ENCODE assay signal across 21 cellular contexts in genomic region chr12:49885663-49886461, GRCh38. TPM values are rescaled to one million over a fixed set of nuclear protein-coding genes. Genes with fewer than 3 reads are reported as not detected.
"Had no signal": no experiment of that assay in that cellular context is flagged by ENCODE, and none has a peak within 500 bp of the region (broad histone marks: within the 10 kb centered on the region; RNA-seq: fewer than 3 reads in every experiment).

No MANE protein-coding gene starts in this region.

- H3K4me1 Mint-ChIP-seq: activated B cell treated with CpG ODN at 0.5 μM for 24 hours; activated naive CD4-positive, alpha-beta T cell treated with anti-CD3 and anti-CD28 coated beads, Interleukin-2, amount 10 ng/mL, durations not matched to agents 7 days and 5 days; central memory CD8-positive, alpha-beta T cell; immature natural killer cell; naive thymus-derived CD4-positive, alpha-beta T cell had no signal

- H3K9me3 Mint-ChIP-seq: activated B cell treated with CpG ODN at 0.5 μM for 24 hours; activated CD8-positive, alpha-beta T cell treated with anti-CD3 and anti-CD28 coated beads for 36 hours; activated naive CD4-positive, alpha-beta T cell treated with anti-CD3 and anti-CD28 coated beads, Interleukin-2, amount 10 ng/mL, durations not matched to agents 7 days and 5 days; activated T-cell treated with anti-CD3 and anti-CD28 coated beads, Interleukin-2, amount 50 U/mL, for 24 hours; activated T-helper 2 cell treated with anti-CD3 and anti-CD28 coated beads, Interferon-gamma antibody, Interleukin-2, Interleukin-4, amounts not matched to agents 10 μg/mL and 5 μg/mL and 100 μg/mL, durations not matched to agents 14 hours and 24 hours and 36 hours; central memory CD8-positive, alpha-beta T cell; immature natural killer cell; naive thymus-derived CD4-positive, alpha-beta T cell; type B pancreatic cell had no signal

- H3K27ac Mint-ChIP-seq: activated B cell treated with CpG ODN at 0.5 μM for 24 hours; activated CD8-positive, alpha-beta T cell treated with anti-CD3 and anti-CD28 coated beads for 36 hours; activated naive CD4-positive, alpha-beta T cell treated with anti-CD3 and anti-CD28 coated beads, Interleukin-2, amount 10 ng/mL, durations not matched to agents 7 days and 5 days; activated T-cell treated with anti-CD3 and anti-CD28 coated beads, Interleukin-2, amount 50 U/mL, for 24 hours; activated T-helper 2 cell treated with anti-CD3 and anti-CD28 coated beads, Interferon-gamma antibody, Interleukin-2, Interleukin-4, amounts not matched to agents 10 μg/mL and 5 μg/mL and 100 μg/mL, durations not matched to agents 14 hours and 24 hours and 36 hours; immature natural killer cell; naive thymus-derived CD4-positive, alpha-beta T cell; type B pancreatic cell had no signal

- H3K36me3 ChIP-seq: brain microvascular endothelial cell, heart right ventricle, pancreas, right lobe of liver had no signal

- DNase-seq: activated B cell treated with CpG ODN at 0.5 μM for 24 hours; activated CD4-positive, alpha-beta T cell treated with anti-CD3 and anti-CD28 coated beads for 48 hours; activated CD8-positive, alpha-beta T cell treated with anti-CD3 and anti-CD28 coated beads for 36 hours; activated naive CD4-positive, alpha-beta T cell treated with anti-CD3 and anti-CD28 coated beads, Interleukin-2, amount 10 ng/mL, durations not matched to agents 7 days and 5 days; activated T-cell treated with anti-CD3 and anti-CD28 coated beads, Interleukin-2, amount 50 U/mL, for 24 hours; brain microvascular endothelial cell; heart right ventricle; immature natural killer cell; mesendoderm; naive thymus-derived CD4-positive, alpha-beta T cell; stimulated activated CD4-positive, alpha-beta T cell treated with anti-CD3 and anti-CD28 coated beads, Interleukin-4, amount 100 ng/mL, for 1 hour; T-helper 9 cell; testis had no signal

- H3K27ac ChIP-seq: brain microvascular endothelial cell, coronary artery, heart right ventricle, pancreas, right lobe of liver, testis had no signal

- H3K4me3 ChIP-seq: coronary artery, heart right ventricle, pancreas, right lobe of liver, smooth muscle cell, testis had no signal

- H3K4me3 Mint-ChIP-seq: activated B cell treated with CpG ODN at 0.5 μM for 24 hours; activated CD8-positive, alpha-beta T cell treated with anti-CD3 and anti-CD28 coated beads for 36 hours; activated naive CD4-positive, alpha-beta T cell treated with anti-CD3 and anti-CD28 coated beads, Interleukin-2, amount 10 ng/mL, durations not matched to agents 7 days and 5 days; activated T-cell treated with anti-CD3 and anti-CD28 coated beads, Interleukin-2, amount 50 U/mL, for 24 hours; central memory CD8-positive, alpha-beta T cell; immature natural killer cell; naive thymus-derived CD4-positive, alpha-beta T cell; type B pancreatic cell had no signal

- H3K27me3 ChIP-seq: pancreas, right lobe of liver, testis had no signal

- H3K9me3 ChIP-seq: heart right ventricle, pancreas, right lobe of liver, testis had no signal

- H3K4me2 ChIP-seq: smooth muscle cell had no signal

- H3K36me3 Mint-ChIP-seq: activated naive CD4-positive, alpha-beta T cell treated with anti-CD3 and anti-CD28 coated beads, Interleukin-2, amount 10 ng/mL, durations not matched to agents 7 days and 5 days; immature natural killer cell; naive thymus-derived CD4-positive, alpha-beta T cell; type B pancreatic cell had no signal

- ATAC-seq: activated CD8-positive, alpha-beta T cell treated with anti-CD3 and anti-CD28 coated beads for 36 hours; esophagus mucosa; heart right ventricle; naive thymus-derived CD4-positive, alpha-beta T cell; pancreas; right lobe of liver had no signal

- H3K4me1 ChIP-seq: heart right ventricle, pancreas, right lobe of liver, testis had no signal

RNA-seq across cellular contexts. Expression of gene FAIM2, which starts 17.8 kb away (rescaled TPM):
- total RNA-seq: activated B cell treated with CpG ODN at 0.5 μM for 24 hours had no signal
